In the genomic region with DNA sequence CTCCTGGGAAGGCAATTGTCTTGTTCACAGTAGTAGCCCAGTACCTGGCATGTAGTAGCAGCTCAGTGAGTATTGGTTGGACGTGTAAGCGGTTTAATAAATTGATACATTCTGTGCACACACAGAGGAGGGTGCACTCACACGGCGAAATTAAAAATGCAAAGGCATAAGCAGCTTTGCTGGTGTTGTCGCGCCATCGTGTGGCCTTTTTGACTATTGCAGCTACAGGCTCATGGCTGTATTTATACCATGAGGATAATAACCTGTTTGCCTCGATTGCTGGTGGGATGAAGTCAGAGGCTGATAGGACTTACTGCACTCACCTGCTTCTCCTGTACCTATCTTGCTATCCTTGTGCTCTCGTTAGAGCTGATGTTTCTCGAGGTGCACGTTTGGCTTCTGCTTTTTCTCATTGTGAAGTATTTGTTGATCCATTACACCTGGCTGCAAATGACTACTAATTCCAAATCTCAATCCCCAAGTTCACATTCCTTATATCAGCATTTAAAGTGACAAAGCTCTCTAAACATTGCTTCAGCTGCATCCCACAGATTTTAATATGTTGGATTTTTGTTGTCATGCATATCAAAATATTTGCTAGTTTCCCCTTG, we compare ENCODE assay signal across 8 cellular contexts.
DNase-seq lines count a peak whose midpoint lies in the region; ATAC-seq and TF ChIP-seq lines count a peak whose summit lies in the region.

No MANE protein-coding gene starts in this region.

- POLR2A ChIA-PET in RWPE1 (lab: Yijun Ruan, JAX; ENCODE audit: low non-redundant PET) = no interaction called here

- H3K4me3 Mint-ChIP-seq in activated naive CD4-positive, alpha-beta T cell treated with anti-CD3 and anti-CD28 coated beads, Interleukin-2, amount 10 ng/mL, durations not matched to agents 7 days and 5 days = no peak overlapping the region
- H3K4me3 Mint-ChIP-seq in glutamatergic neuron (ENCODE audit: unreplicated experiment) = no peak overlapping the region

- TF ChIP-seq POLR2A in prostate gland (IDR thresholded peaks at IDR 0.05) = no peak

- H3K9ac ChIP-seq in DND-41 (ENCODE audit: low read depth, low read length) = no peak overlapping the region

- no peaks in the 10 kb centered on the region for H3K79me2 ChIP-seq in DND-41 (ENCODE audit: insufficient read depth, low read length)

- H3K36me3 ChIP-seq in DND-41 (ENCODE audit: insufficient read depth, low read length) = no peaks in the 10 kb centered on the region
- H3K36me3 ChIP-seq in prostate gland = no peaks in the 10 kb centered on the region

- intact Hi-C loops in prostate gland (cut with DNase I) = loop anchor here (2.0 kb wide), 1 partner anchor 221 kb away; no protein-coding TSS in a partner anchor

- H3K9me3 Mint-ChIP-seq in activated naive CD4-positive, alpha-beta T cell treated with anti-CD3 and anti-CD28 coated beads, Interleukin-2, amount 10 ng/mL, durations not matched to agents 7 days and 5 days = peaks cover 6% of the 10 kb centered on the region
- H3K9me3 Mint-ChIP-seq in glutamatergic neuron (ENCODE audit: unreplicated experiment) = peaks cover 3% of the 10 kb centered on the region

- no peak overlapping the region for H2AFZ ChIP-seq in DND-41 (ENCODE audit: low read depth, low read length)

- no peaks in the 10 kb centered on the region for H4K20me1 ChIP-seq in DND-41 (ENCODE audit: insufficient read depth, low read length)

- no peaks in the 10 kb centered on the region for H3K36me3 Mint-ChIP-seq in activated naive CD4-positive, alpha-beta T cell treated with anti-CD3 and anti-CD28 coated beads, Interleukin-2, amount 10 ng/mL, durations not matched to agents 7 days and 5 days
- H3K36me3 Mint-ChIP-seq in glutamatergic neuron (ENCODE audit: unreplicated experiment) = peaks cover 8% of the 10 kb centered on the region

- H3K4me1 Mint-ChIP-seq in activated naive CD4-positive, alpha-beta T cell treated with anti-CD3 and anti-CD28 coated beads, Interleukin-2, amount 10 ng/mL, durations not matched to agents 7 days and 5 days = no peaks in the 10 kb centered on the region
- H3K4me1 Mint-ChIP-seq in glutamatergic neuron (ENCODE audit: low read depth, unreplicated experiment) = no peaks in the 10 kb centered on the region

- peaks cover 8% of the 10 kb centered on the region for H3K4me1 ChIP-seq in DND-41 (ENCODE audit: insufficient read depth, low read length)
- no peaks in the 10 kb centered on the region for H3K4me1 ChIP-seq in prostate gland (replicated peaks)

- DNase-seq in DND-41 = peak; percentile 80
- DNase-seq in LHCN-M2 (ENCODE audit: low read depth) = peak; percentile 55
- peak; percentile 52 for DNase-seq in RWPE1 (ENCODE audit: low spot score)
- peak; percentile 80 for DNase-seq in activated naive CD4-positive, alpha-beta T cell treated with anti-CD3 and anti-CD28 coated beads, Interleukin-2, amount 10 ng/mL, durations not matched to agents 7 days and 5 days
- peak; percentile 90 for DNase-seq in glutamatergic neuron
- DNase-seq in prostate gland (ENCODE audit: low spot score) = peak; percentile 40
- no peak for DNase-seq in NCI-H446 treated with DMSO at 0.1 percent for 48 hours (lab: John Stamatoyannopoulos, UW)

- H3K4me3 ChIP-seq in DND-41 (ENCODE audit: low read depth in 1 of 2, low read length in 2 of 2) = no peak overlapping the region
- H3K4me3 ChIP-seq in prostate gland = no peak overlapping the region

- WGBS in prostate gland = 2% methylated on average over 11 of the region's 11 CpGs

- ATAC-seq in DND-41 (ENCODE audit: insufficient read depth, low read depth) (peak; percentile 93), GM21619 (IDR thresholded peaks at IDR 0.05; ENCODE audit: unreplicated experiment) (peak; percentile 82)

- CTCF ChIA-PET in RWPE1 (lab: Yijun Ruan, JAX) = interaction anchor here (0.6 to 1.2 kb wide), 11 partner anchors 13 to 666 kb away, joined by 3 to 18 read pairs (median 3); no protein-coding TSS in a partner anchor
- CTCF ChIA-PET in activated naive CD4-positive, alpha-beta T cell treated with anti-CD3 and anti-CD28 coated beads, Interleukin-2, amount 10 ng/mL, durations not matched to agents 7 days and 5 days (lab: Charles Lee) = interaction anchor here (0.6 to 3.7 kb wide), 14 partner anchors 8 to 377 kb away, joined by 3 to 25 read pairs (median 3); no protein-coding TSS in a partner anchor

- H3K27ac Mint-ChIP-seq in activated naive CD4-positive, alpha-beta T cell treated with anti-CD3 and anti-CD28 coated beads, Interleukin-2, amount 10 ng/mL, durations not matched to agents 7 days and 5 days = no peak overlapping the region
- no peak overlapping the region for H3K27ac Mint-ChIP-seq in glutamatergic neuron (ENCODE audit: unreplicated experiment)

- H3K27ac ChIP-seq in DND-41 (ENCODE audit: low read length) = no peak overlapping the region
- no peak overlapping the region for H3K27ac ChIP-seq in RWPE1
- H3K27ac ChIP-seq in prostate gland = no peak overlapping the region

- TF ChIP-seq CTCF in DND-41 (IDR thresholded peaks at IDR 0.05; ENCODE audit: borderline replicate concordance, extremely low read depth, low read length, poor library complexity, severe bottlenecking) = peak; percentile 100
- TF ChIP-seq CTCF in RWPE1 (conservative IDR thresholded peaks at IDR 0.05; ENCODE audit: low read depth) = peak; percentile 85
- peak; percentile 92 for TF ChIP-seq CTCF in glutamatergic neuron (IDR thresholded peaks at IDR 0.05; ENCODE audit: partially characterized antibody, unreplicated experiment)
- TF ChIP-seq CTCF in prostate gland (IDR thresholded peaks at IDR 0.05) = peak; percentile 57 to 80 (median 71)

- H3K27me3 ChIP-seq in DND-41 (ENCODE audit: insufficient read depth, low read length, poor library complexity) (no peaks in the 10 kb centered on the region), prostate gland (replicated peaks; ENCODE audit: insufficient read depth) (no peaks in the 10 kb centered on the region)

- H3K9me3 ChIP-seq in DND-41 (ENCODE audit: insufficient read depth, low read length, severe bottlenecking) (peaks cover 18% of the 10 kb centered on the region), prostate gland (no peaks in the 10 kb centered on the region)

- H3K27me3 Mint-ChIP-seq in activated naive CD4-positive, alpha-beta T cell treated with anti-CD3 and anti-CD28 coated beads, Interleukin-2, amount 10 ng/mL, durations not matched to agents 7 days and 5 days = peaks cover 24% of the 10 kb centered on the region
- peaks cover 1% of the 10 kb centered on the region for H3K27me3 Mint-ChIP-seq in glutamatergic neuron (ENCODE audit: unreplicated experiment)

- H3K4me2 ChIP-seq in DND-41 (ENCODE audit: insufficient read depth, low read length) = peak overlapping the region; percentile 19; the same call in 1 of the 2 replicates
